15 cellular contexts compared by ENCODE assay signal in the genomic region with DNA sequence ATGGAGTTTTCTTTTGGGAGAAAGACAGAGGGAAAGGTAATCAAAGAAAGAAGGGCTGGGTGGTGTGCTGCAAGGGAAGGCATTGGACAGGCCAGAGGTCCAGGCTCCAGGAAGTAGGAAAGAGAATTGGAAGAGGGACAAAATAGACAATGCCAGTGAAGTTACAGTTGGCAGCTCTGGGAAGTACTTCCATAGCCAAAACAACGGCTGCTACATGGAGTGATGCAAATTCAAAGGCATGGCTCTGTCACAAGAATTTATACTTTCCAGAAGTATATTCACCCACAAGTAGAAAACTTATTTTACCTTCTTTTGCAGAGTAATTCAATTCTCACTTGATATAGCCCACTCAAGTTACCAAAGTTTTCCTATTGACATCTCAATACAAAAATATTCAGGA.
DNase-seq lines count a peak whose midpoint lies in the region; ATAC-seq and TF ChIP-seq lines count a peak whose summit lies in the region.
"Had no signal": no experiment of that assay in that cellular context is flagged by ENCODE, and none has a peak within 500 bp of the region (broad histone marks: within the 10 kb centered on the region; RNA-seq: fewer than 3 reads in every experiment).

No MANE protein-coding gene starts in this region.

- ATAC-seq in activated CD8-positive, alpha-beta T cell treated with anti-CD3 and anti-CD28 coated beads for 36 hours, result no peak
- no peak for ATAC-seq in activated CD8-positive, alpha-beta T cell treated with anti-CD3 and anti-CD28 coated beads, Interleukin-2, amount 10 ng/mL, durations not matched to agents 7 days and 5 days
- no peak for ATAC-seq in naive thymus-derived CD4-positive, alpha-beta T cell
- ATAC-seq: GM23338 had no signal

- H3K4me3 ChIP-seq in MG63, result no peak overlapping the region
- no peak overlapping the region for H3K4me3 ChIP-seq in naive thymus-derived CD4-positive, alpha-beta T cell (ENCODE audit: low read length)
- H3K4me3 ChIP-seq: BLaER1, GM23338 had no signal

- no peaks in the 10 kb centered on the region for H3K27me3 ChIP-seq in MG63
- H3K27me3 ChIP-seq in naive thymus-derived CD4-positive, alpha-beta T cell (ENCODE audit: control insufficient read depth in 2 of 2, insufficient read depth in 2 of 2, low read length in 2 of 2), result no peaks in the 10 kb centered on the region
- H3K27me3 ChIP-seq: BLaER1 had no signal

- H3K9me3 Mint-ChIP-seq in activated CD8-positive, alpha-beta T cell treated with anti-CD3 and anti-CD28 coated beads for 36 hours, result peaks cover 3% of the 10 kb centered on the region
- H3K9me3 Mint-ChIP-seq in activated CD8-positive, alpha-beta T cell treated with anti-CD3 and anti-CD28 coated beads, Interleukin-2, amount 10 ng/mL, durations not matched to agents 7 days and 5 days (ENCODE audit: insufficient read depth), result no peaks in the 10 kb centered on the region
- peaks cover 4% of the 10 kb centered on the region for H3K9me3 Mint-ChIP-seq in activated naive CD8-positive, alpha-beta T cell treated with anti-CD3 and anti-CD28 coated beads for 36 hours
- H3K9me3 Mint-ChIP-seq in naive thymus-derived CD4-positive, alpha-beta T cell, result peaks cover 0 to 12% (median 3%) of the 10 kb centered on the region in 11 donors
- H3K9me3 Mint-ChIP-seq: GM23338 had no signal

- peaks cover 27 to 36% of the 10 kb centered on the region in 2 donors for H3K4me1 ChIP-seq in naive thymus-derived CD4-positive, alpha-beta T cell (ENCODE audit: control insufficient read depth in 2 of 2, insufficient read depth in 2 of 2, low read length in 2 of 2)
- H3K4me1 ChIP-seq: BLaER1 had no signal

- no peaks in the 10 kb centered on the region for H3K27me3 Mint-ChIP-seq in activated CD8-positive, alpha-beta T cell treated with anti-CD3 and anti-CD28 coated beads for 36 hours
- H3K27me3 Mint-ChIP-seq in activated CD8-positive, alpha-beta T cell treated with anti-CD3 and anti-CD28 coated beads, Interleukin-2, amount 10 ng/mL, durations not matched to agents 7 days and 5 days (ENCODE audit: low read depth), result no peaks in the 10 kb centered on the region
- H3K27me3 Mint-ChIP-seq in activated naive CD8-positive, alpha-beta T cell treated with anti-CD3 and anti-CD28 coated beads for 36 hours, result no peaks in the 10 kb centered on the region
- H3K27me3 Mint-ChIP-seq in naive thymus-derived CD4-positive, alpha-beta T cell, result no peaks in the 10 kb centered on the region

- CTCF ChIA-PET in activated CD8-positive, alpha-beta T cell treated with anti-CD3 and anti-CD28 coated beads for 36 hours (lab: Charles Lee), result interaction anchor here (0.7 to 1.9 kb wide), 3 partner anchors 11 to 105 kb away, joined by 3 to 7 read pairs (median 4); no protein-coding TSS in a partner anchor
- CTCF ChIA-PET in activated CD8-positive, alpha-beta T cell treated with anti-CD3 and anti-CD28 coated beads, Interleukin-2, amount 10 ng/mL, durations not matched to agents 7 days and 5 days (lab: Charles Lee), result interaction anchor here (0.7 to 3.9 kb wide), 8 partner anchors 12 to 321 kb away, joined by 3 to 21 read pairs (median 4); no protein-coding TSS in a partner anchor
- CTCF ChIA-PET in naive thymus-derived CD4-positive, alpha-beta T cell (lab: Charles Lee), result interaction anchor here (0.8 to 1.4 kb wide), 3 partner anchors 11 to 75 kb away, joined by 3 to 8 read pairs (median 3); no protein-coding TSS in a partner anchor

- POLR2A ChIA-PET in activated CD8-positive, alpha-beta T cell treated with anti-CD3 and anti-CD28 coated beads for 36 hours (lab: Charles Lee), result interaction anchor here (1.1 to 1.2 kb wide), 2 partner anchors 11 to 19 kb away, joined by 3 to 4 read pairs; no protein-coding TSS in a partner anchor
- POLR2A ChIA-PET in activated CD8-positive, alpha-beta T cell treated with anti-CD3 and anti-CD28 coated beads, Interleukin-2, amount 10 ng/mL, durations not matched to agents 7 days and 5 days (lab: Charles Lee), result interaction anchor here (0.6 kb wide), 1 partner anchor 244 kb away, joined by 3 read pairs; no protein-coding TSS in a partner anchor
- POLR2A ChIA-PET in naive thymus-derived CD4-positive, alpha-beta T cell (lab: Charles Lee), result interaction anchor here (0.6 to 9.9 kb wide), 4 partner anchors 8 to 68 kb away, joined by 3 to 99 read pairs (median 3); no protein-coding TSS in a partner anchor

- no peak for TF ChIP-seq CTCF in activated CD8-positive, alpha-beta T cell treated with anti-CD3 and anti-CD28 coated beads for 36 hours (IDR thresholded peaks at IDR 0.05)

- H3K36me3 ChIP-seq in MG63, result no peaks in the 10 kb centered on the region
- H3K36me3 ChIP-seq in naive thymus-derived CD4-positive, alpha-beta T cell (ENCODE audit: control insufficient read depth in 2 of 3, insufficient read depth in 3 of 3, low read length in 3 of 3), result no peaks in the 10 kb centered on the region
- H3K36me3 ChIP-seq: BLaER1 had no signal

- H3K4me3 Mint-ChIP-seq in activated CD8-positive, alpha-beta T cell treated with anti-CD3 and anti-CD28 coated beads for 36 hours, result no peak overlapping the region
- no peak overlapping the region for H3K4me3 Mint-ChIP-seq in activated CD8-positive, alpha-beta T cell treated with anti-CD3 and anti-CD28 coated beads, Interleukin-2, amount 10 ng/mL, durations not matched to agents 7 days and 5 days
- no peak overlapping the region for H3K4me3 Mint-ChIP-seq in activated naive CD8-positive, alpha-beta T cell treated with anti-CD3 and anti-CD28 coated beads for 36 hours
- H3K4me3 Mint-ChIP-seq in naive thymus-derived CD4-positive, alpha-beta T cell, result peak overlapping the region in 6 of 10 donors; percentile 1 to 72 (median 40)
- H3K4me3 Mint-ChIP-seq: GM23338 had no signal

- no peak for DNase-seq in activated CD8-positive, alpha-beta T cell treated with anti-CD3 and anti-CD28 coated beads for 36 hours
- no peak for DNase-seq in activated CD8-positive, alpha-beta T cell treated with anti-CD3 and anti-CD28 coated beads, Interleukin-2, amount 10 ng/mL, durations not matched to agents 7 days and 5 days
- DNase-seq in MG63, result peak; percentile 11
- no peak for DNase-seq in activated naive CD8-positive, alpha-beta T cell treated with anti-CD3 and anti-CD28 coated beads for 36 hours
- no peak for DNase-seq in naive thymus-derived CD4-positive, alpha-beta T cell
- no peak for DNase-seq in NCI-H69 (lab: John Stamatoyannopoulos, UW)
- no peak for DNase-seq in NCI-H1694 treated with DMSO at 0.1 percent for 48 hours (lab: John Stamatoyannopoulos, UW)
- no peak for DNase-seq in nucleus accumbens (lab: John Stamatoyannopoulos, UW)
- DNase-seq: GF-D8, NCI-H1417 treated with DMSO at 0.1 percent for 48 hours, NCI-H2029, NCI-H524, SHP77 had no signal

- H3K27ac Mint-ChIP-seq in activated CD8-positive, alpha-beta T cell treated with anti-CD3 and anti-CD28 coated beads for 36 hours, result peak overlapping the region; percentile 23
- no peak overlapping the region for H3K27ac Mint-ChIP-seq in activated CD8-positive, alpha-beta T cell treated with anti-CD3 and anti-CD28 coated beads, Interleukin-2, amount 10 ng/mL, durations not matched to agents 7 days and 5 days
- H3K27ac Mint-ChIP-seq in activated naive CD8-positive, alpha-beta T cell treated with anti-CD3 and anti-CD28 coated beads for 36 hours, result peak overlapping the region; percentile 46
- peak overlapping the region in 8 of 9 donors; percentile 31 to 92 (median 84) for H3K27ac Mint-ChIP-seq in naive thymus-derived CD4-positive, alpha-beta T cell
- H3K27ac Mint-ChIP-seq: GM23338 had no signal

- H3K36me3 Mint-ChIP-seq in activated CD8-positive, alpha-beta T cell treated with anti-CD3 and anti-CD28 coated beads for 36 hours (ENCODE audit: low read depth), result peaks cover 12% of the 10 kb centered on the region
- peaks cover 6% of the 10 kb centered on the region for H3K36me3 Mint-ChIP-seq in activated CD8-positive, alpha-beta T cell treated with anti-CD3 and anti-CD28 coated beads, Interleukin-2, amount 10 ng/mL, durations not matched to agents 7 days and 5 days (ENCODE audit: low read depth)
- peaks cover 20% of the 10 kb centered on the region for H3K36me3 Mint-ChIP-seq in activated naive CD8-positive, alpha-beta T cell treated with anti-CD3 and anti-CD28 coated beads for 36 hours
- H3K36me3 Mint-ChIP-seq in naive thymus-derived CD4-positive, alpha-beta T cell, result peaks cover 4 to 24% (median 11%) of the 10 kb centered on the region in 5 donors

- peaks cover 76% of the 10 kb centered on the region for H3K4me1 Mint-ChIP-seq in activated CD8-positive, alpha-beta T cell treated with anti-CD3 and anti-CD28 coated beads for 36 hours (ENCODE audit: low read depth)
- peaks cover 60% of the 10 kb centered on the region for H3K4me1 Mint-ChIP-seq in activated CD8-positive, alpha-beta T cell treated with anti-CD3 and anti-CD28 coated beads, Interleukin-2, amount 10 ng/mL, durations not matched to agents 7 days and 5 days (ENCODE audit: low read depth)
- peaks cover 66% of the 10 kb centered on the region for H3K4me1 Mint-ChIP-seq in activated naive CD8-positive, alpha-beta T cell treated with anti-CD3 and anti-CD28 coated beads for 36 hours
- peaks cover 42 to 92% (median 81%) of the 10 kb centered on the region in 7 donors for H3K4me1 Mint-ChIP-seq in naive thymus-derived CD4-positive, alpha-beta T cell

- H3K9me3 ChIP-seq in MG63, result no peaks in the 10 kb centered on the region
- no peaks in the 10 kb centered on the region for H3K9me3 ChIP-seq in naive thymus-derived CD4-positive, alpha-beta T cell (ENCODE audit: control insufficient read depth in 2 of 3, low read length in 3 of 3)
- H3K9me3 ChIP-seq: BLaER1 had no signal

- intact Hi-C loops in activated CD8-positive, alpha-beta T cell treated with anti-CD3 and anti-CD28 coated beads for 36 hours (cut with micrococcal nuclease), result no loop called here
- intact Hi-C loops in naive thymus-derived CD4-positive, alpha-beta T cell (cut with micrococcal nuclease), result loop anchor here in 1 of 2 donors (1.0 to 5.0 kb wide), 2 partner anchors 18 to 76 kb away; no protein-coding TSS in a partner anchor

- H3K27ac ChIP-seq in naive thymus-derived CD4-positive, alpha-beta T cell (ENCODE audit: low read depth, low read length), result no peak overlapping the region
- H3K27ac ChIP-seq: BLaER1 had no signal

Comparison
In these comparisons a context has a peak if more than half of its experiments do, and no peak if none do; other contexts are left out.
1. H3K4me3 Mint-ChIP-seq: peak in naive thymus-derived CD4-positive, alpha-beta T cell (6 of 10); none in activated CD8-positive, alpha-beta T cell treated with anti-CD3 and anti-CD28 coated beads for 36 hours (single experiment), activated CD8-positive, alpha-beta T cell treated with anti-CD3 and anti-CD28 coated beads, Interleukin-2, amount 10 ng/mL, durations not matched to agents 7 days and 5 days (single experiment) and activated naive CD8-positive, alpha-beta T cell treated with anti-CD3 and anti-CD28 coated beads for 36 hours (single experiment).